In genomic region chr6:3426091-3426780, GRCh38 we compare ENCODE assay signal across 1 cellular context.
TF ChIP-seq lines count a peak whose summit lies in the region.

No MANE protein-coding gene starts in this region.

TF ChIP-seq in H1, 55 proteins besides CTCF, POLR2A, EP300 and RAD21:
- TF ChIP-seq CEBPB (IDR thresholded peaks at IDR 0.05; ENCODE audit: low read depth, low read length) (no peak), EZH2 (IDR thresholded peaks at IDR 0.05; ENCODE audit: low read depth, low read length, severe bottlenecking) (no peak), CTBP2 (IDR thresholded peaks at IDR 0.05; ENCODE audit: borderline replicate concordance, insufficient read depth, insufficient read length, low read length) (no peak), FOSL1 (IDR thresholded peaks at IDR 0.05; ENCODE audit: insufficient read depth, low read depth, low read length) (no peak), SIRT6 (IDR thresholded peaks at IDR 0.05; ENCODE audit: low read length) (no peak), BCL11A (IDR thresholded peaks at IDR 0.05; ENCODE audit: low read depth in 2 of 2, low read length in 2 of 2) (no peak), NANOG (IDR thresholded peaks at IDR 0.05; ENCODE audit: insufficient read depth, low read depth, low read length, poor library complexity, severe bottlenecking) (no peak), CBX8 (IDR thresholded peaks at IDR 0.05; ENCODE audit: borderline replicate concordance, low read depth, low read length) (no peak), SIX5 (IDR thresholded peaks at IDR 0.05; ENCODE audit: low read depth, low read length) (no peak), ASH2L (IDR thresholded peaks at IDR 0.05; ENCODE audit: low read length) (no peak), BACH1 (IDR thresholded peaks at IDR 0.05; ENCODE audit: low read length) (no peak), POLR2AphosphoS5 (IDR thresholded peaks at IDR 0.05; ENCODE audit: low read depth, low read length) (no peak)
TF ChIP-seq in H1: peak in this region for 0.
